In genomic region chr13:97382276-97382675, GRCh38 we compare ENCODE assay signal across 28 cellular contexts.
"Had no signal": no experiment of that assay in that cellular context is flagged by ENCODE, and none has a peak within 500 bp of the region (broad histone marks: within the 10 kb centered on the region; RNA-seq: fewer than 3 reads in every experiment).

No MANE protein-coding gene starts in this region.

- H3K9me3 ChIP-seq: ovary, psoas muscle, right lobe of liver, stomach, thoracic aorta, thyroid gland, tibial nerve, upper lobe of right lung, vagina had no signal

- H3K27ac ChIP-seq: neural progenitor cell, ovary, parathyroid adenoma, psoas muscle, right lobe of liver, stomach, thoracic aorta, thyroid gland, tibial nerve, upper lobe of right lung, vagina had no signal

- ATAC-seq: naive thymus-derived CD4-positive, alpha-beta T cell; natural killer cell; psoas muscle; right cardiac atrium; right lobe of liver; stimulated activated effector memory CD8-positive, alpha-beta T cell treated with anti-CD3 and anti-CD28 coated beads, Interleukin-12 subunit alpha, Interleukin-12 subunit beta, amount 100 ng/mL, for 72 hours; stimulated activated naive B cell treated with anti-CD40 and anti-IgM and Interleukin-4, amounts not matched to agents 10 μg/mL and 1 μg/mL and 100 μg/mL, for 72 hours; upper lobe of right lung had no signal

- H3K79me2 ChIP-seq: parathyroid adenoma had no signal

- H2AFZ ChIP-seq: neural progenitor cell, parathyroid adenoma had no signal

- H3K36me3 ChIP-seq: neural progenitor cell, ovary, thyroid gland, vagina had no signal

- H3K4me1 Mint-ChIP-seq: nephron, neural progenitor cell had no signal

- H3K4me1 ChIP-seq: neural progenitor cell, parathyroid adenoma, psoas muscle, right lobe of liver, vagina had no signal

- H3K4me3 ChIP-seq: neural progenitor cell, ovary, psoas muscle, right lobe of liver, stomach, thoracic aorta, thyroid gland, tibial nerve, upper lobe of right lung, vagina had no signal

- H3K9ac ChIP-seq: neural progenitor cell, parathyroid adenoma had no signal

- H3K9me3 Mint-ChIP-seq: natural killer cell; nephron; neural progenitor cell; stimulated activated effector memory CD8-positive, alpha-beta T cell treated with anti-CD3 and anti-CD28 coated beads, Interleukin-12 subunit alpha, Interleukin-12 subunit beta, amount 100 ng/mL, for 72 hours; stimulated activated naive B cell treated with anti-CD40 and anti-IgM and Interleukin-4, amounts not matched to agents 10 μg/mL and 1 μg/mL and 100 μg/mL, for 72 hours; stimulated activated naive CD8-positive, alpha-beta T cell treated with anti-CD3 and anti-CD28 coated beads, Interleukin-15, Interleukin-2, amounts not matched to agents 100 ng/mL and 50 ng/mL, for 24 hours; type B pancreatic cell had no signal

- H3K27me3 Mint-ChIP-seq: naive thymus-derived CD4-positive, alpha-beta T cell; progenitor cell of endocrine pancreas; stimulated activated naive B cell treated with anti-CD40 and anti-IgM and Interleukin-4, amounts not matched to agents 10 μg/mL and 1 μg/mL and 100 μg/mL, for 72 hours; stimulated activated naive CD8-positive, alpha-beta T cell treated with anti-CD3 and anti-CD28 coated beads, Interleukin-15, Interleukin-2, amounts not matched to agents 100 ng/mL and 50 ng/mL, for 24 hours; type B pancreatic cell had no signal

- H3K27me3 ChIP-seq: neural progenitor cell, ovary, right lobe of liver, stomach, thyroid gland, tibial nerve, upper lobe of right lung, vagina had no signal

- H3K27ac Mint-ChIP-seq: naive thymus-derived CD4-positive, alpha-beta T cell; natural killer cell; nephron; neural progenitor cell; progenitor cell of endocrine pancreas; stimulated activated effector memory CD8-positive, alpha-beta T cell treated with anti-CD3 and anti-CD28 coated beads, Interleukin-12 subunit alpha, Interleukin-12 subunit beta, amount 100 ng/mL, for 72 hours; stimulated activated naive B cell treated with anti-CD40 and anti-IgM and Interleukin-4, amounts not matched to agents 10 μg/mL and 1 μg/mL and 100 μg/mL, for 72 hours; stimulated activated naive CD8-positive, alpha-beta T cell treated with anti-CD3 and anti-CD28 coated beads, Interleukin-15, Interleukin-2, amounts not matched to agents 100 ng/mL and 50 ng/mL, for 24 hours; type B pancreatic cell had no signal

- H3K4me2 ChIP-seq: neural progenitor cell had no signal

- H3K4me3 Mint-ChIP-seq: naive thymus-derived CD4-positive, alpha-beta T cell; natural killer cell; nephron; neural progenitor cell; stimulated activated effector memory CD8-positive, alpha-beta T cell treated with anti-CD3 and anti-CD28 coated beads, Interleukin-12 subunit alpha, Interleukin-12 subunit beta, amount 100 ng/mL, for 72 hours; stimulated activated naive B cell treated with anti-CD40 and anti-IgM and Interleukin-4, amounts not matched to agents 10 μg/mL and 1 μg/mL and 100 μg/mL, for 72 hours; stimulated activated naive CD8-positive, alpha-beta T cell treated with anti-CD3 and anti-CD28 coated beads, Interleukin-15, Interleukin-2, amounts not matched to agents 100 ng/mL and 50 ng/mL, for 24 hours; type B pancreatic cell had no signal

- DNase-seq: naive thymus-derived CD4-positive, alpha-beta T cell; natural killer cell; occipital lobe; ovary; posterior cingulate gyrus; psoas muscle; right cardiac atrium; right lobe of liver; small intestine; stimulated activated CD4-positive, alpha-beta T cell treated with anti-CD3 and anti-CD28 coated beads, Interleukin-15, amount 100 ng/mL, for 24 hours; stimulated activated CD4-positive, alpha-beta T cell treated with anti-CD3 and anti-CD28 coated beads, Interleukin-2, amount 100 ng/mL, for 24 hours; stimulated activated CD4-positive, alpha-beta T cell treated with anti-CD3 and anti-CD28 coated beads, Interleukin-2, amount 100 ng/mL, for 48 hours; stimulated activated CD4-positive, alpha-beta T cell treated with anti-CD3 and anti-CD28 coated beads, Interleukin-4, amount 100 ng/mL, for 24 hours; stimulated activated naive B cell treated with anti-CD40 and anti-IgM and Interleukin-4, amounts not matched to agents 10 μg/mL and 1 μg/mL and 100 μg/mL, for 72 hours; stimulated activated naive CD4-positive, alpha-beta T cell treated with Interleukin-2 at 50 U/mL for 16 hours; stomach; thyroid gland; upper lobe of right lung had no signal
